11 cellular contexts compared by ENCODE assay signal in the genomic region with DNA sequence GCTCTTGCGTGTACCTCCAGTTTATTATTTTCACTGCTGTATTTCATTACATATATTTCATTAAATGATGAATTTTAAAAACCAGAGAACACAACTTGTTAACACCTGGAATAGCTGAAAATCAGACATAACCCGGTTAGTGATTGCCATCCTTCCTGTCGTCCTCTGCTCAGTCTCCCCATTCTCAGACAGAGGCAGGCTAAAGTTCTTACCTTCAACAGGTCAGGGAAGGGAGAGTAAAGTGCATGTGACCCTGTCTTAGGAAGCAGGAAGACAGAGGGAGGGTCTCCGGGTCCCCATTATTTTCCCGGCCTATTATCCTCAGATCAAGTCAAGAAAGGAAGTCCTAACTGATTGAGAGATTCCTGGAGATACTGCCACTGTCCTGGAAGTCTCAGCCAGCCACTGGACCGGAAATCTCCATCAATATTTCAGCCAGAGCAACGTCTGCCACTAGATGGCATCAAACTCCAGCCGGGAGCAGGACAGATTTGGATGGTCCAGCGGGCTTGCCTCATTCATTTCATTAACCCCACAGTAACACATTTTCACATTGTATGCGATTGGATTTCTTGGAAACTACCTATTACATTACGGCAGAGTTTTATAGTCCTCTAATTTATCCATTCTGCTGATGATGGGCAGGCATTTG. TPM values are rescaled to one million over a fixed set of nuclear protein-coding genes. Genes with fewer than 3 reads are reported as not detected.
DNase-seq lines count a peak whose midpoint lies in the region; ATAC-seq, FAIRE-seq and TF ChIP-seq lines count a peak whose summit lies in the region.
"Not testable (repeated sequence)": the region's sequence is repeated elsewhere in the genome, so short reads cannot be mapped to it uniquely, and the experiment has no call there.
"Had no signal": no experiment of that assay in that cellular context is flagged by ENCODE, and none has a peak within 500 bp of the region (broad histone marks: within the 10 kb centered on the region; RNA-seq: fewer than 3 reads in every experiment).

No MANE protein-coding gene starts in this region.

- H3K27ac Mint-ChIP-seq in H9; stimulated activated effector memory CD8-positive, alpha-beta T cell treated with anti-CD3 and anti-CD28 coated beads, Interleukin-12 subunit alpha, Interleukin-12 subunit beta, amount 100 ng/mL, for 72 hours: not testable (repeated sequence)

- H4K91ac ChIP-seq in H9 (ENCODE audit: insufficient read length, low read depth, low read length), result not testable (repeated sequence)

- H3K4me3 ChIP-seq in RWPE2 (ENCODE audit: severe bottlenecking); GM12878; right cardiac atrium (ENCODE audit: low read length); right lobe of liver: not testable (repeated sequence)

- not testable (repeated sequence) for H2BK15ac ChIP-seq in H9 (ENCODE audit: low read depth, low read length)

- in situ Hi-C loops in GM12878 (cut with MboI), result not testable (repeated sequence)

- not testable (repeated sequence) for H3K79me2 ChIP-seq in H9 (ENCODE audit: insufficient read depth, low read length); GM12878 (ENCODE audit: control insufficient read depth, insufficient read depth, low read length)

- ATAC-seq in RWPE2 (ENCODE audit: low read depth) (peak; percentile 83), GM12878 (peak; percentile 65; the same call in 2 of the 3 replicates), esophagus mucosa (peak; percentile 34), right cardiac atrium (peak; percentile 55 to 74), right lobe of liver (peak; percentile 73 to 89 (median 82))
- peak; percentile 44 for ATAC-seq in stimulated activated effector memory CD8-positive, alpha-beta T cell treated with anti-CD3 and anti-CD28 coated beads, Interleukin-12 subunit alpha, Interleukin-12 subunit beta, amount 100 ng/mL, for 72 hours

- not testable (repeated sequence) for H3K9me3 ChIP-seq in H9 (ENCODE audit: control insufficient read depth, low read depth, low read length); RWPE2 (ENCODE audit: severe bottlenecking); GM12878 (replicated peaks; ENCODE audit: control insufficient read depth, insufficient read depth, low read length); right cardiac atrium (ENCODE audit: control insufficient read depth, low read length); right lobe of liver

- H2AFZ ChIP-seq in H9 (ENCODE audit: low read length); GM12878 (ENCODE audit: control insufficient read depth, low read depth, low read length): not testable (repeated sequence)

- not testable (repeated sequence) for H2BK120ac ChIP-seq in H9 (ENCODE audit: low read depth, low read length, poor library complexity, severe bottlenecking)

- H3K4me3 Mint-ChIP-seq in H9; stimulated activated effector memory CD8-positive, alpha-beta T cell treated with anti-CD3 and anti-CD28 coated beads, Interleukin-12 subunit alpha, Interleukin-12 subunit beta, amount 100 ng/mL, for 72 hours: not testable (repeated sequence)

- H3K36me3 ChIP-seq in RWPE2 (ENCODE audit: low read depth); GM12878 (ENCODE audit: control insufficient read depth in 2 of 2, insufficient read depth in 2 of 2, low read length in 1 of 2); right lobe of liver: not testable (repeated sequence)

- H3T11ph ChIP-seq in H9 (ENCODE audit: low read length), result not testable (repeated sequence)

- H3K9ac ChIP-seq in H9 (ENCODE audit: extremely low read depth, insufficient read length, low read length); GM12878 (ENCODE audit: control insufficient read depth, insufficient read depth, low read length): not testable (repeated sequence)

- H3K27ac ChIP-seq in H9 (ENCODE audit: insufficient read length, low read depth, low read length); RWPE2 (ENCODE audit: poor library complexity, severe bottlenecking); GM12878 (ENCODE audit: control insufficient read depth, insufficient read depth); right cardiac atrium (ENCODE audit: low read length); right lobe of liver: not testable (repeated sequence)

- not testable (repeated sequence) for H2BK12ac ChIP-seq in H9 (ENCODE audit: insufficient read length, low read depth, low read length)

- DNase-seq in H9; RWPE2 (ENCODE audit: low spot score); GM12878 (ENCODE audit: low read depth, low spot score); right cardiac atrium; right lobe of liver; stimulated activated effector memory CD8-positive, alpha-beta T cell treated with anti-CD3 and anti-CD28 coated beads, Interleukin-12 subunit alpha, Interleukin-12 subunit beta, amount 100 ng/mL, for 72 hours (ENCODE audit: low spot score in 2 of 2): not testable (repeated sequence)

- SMC1A ChIA-PET in GM12878 (lab: Charles Lee; ENCODE audit: uncharacterized antibody, unreplicated experiment), result not testable (repeated sequence)

- not testable (repeated sequence) for H3K14ac ChIP-seq in H9 (ENCODE audit: insufficient read depth, low read length)

- not testable (repeated sequence) for H3K23ac ChIP-seq in H9 (ENCODE audit: insufficient read length, low read depth, low read length)

- TF ChIP-seq EP300 in GM12878 (IDR thresholded peaks at IDR 0.05; ENCODE audit: borderline replicate concordance in 1 of 2, control insufficient read depth in 1 of 2, low read depth in 2 of 2, low read length in 2 of 2), result not testable (repeated sequence)

- H3K4me1 ChIP-seq in H9 (ENCODE audit: insufficient read depth, low read length); RWPE2 (ENCODE audit: insufficient read depth, poor library complexity, severe bottlenecking); GM12878 (ENCODE audit: control insufficient read depth, insufficient read depth, low read length); right cardiac atrium (ENCODE audit: control insufficient read depth, insufficient read depth, low read length); right lobe of liver: not testable (repeated sequence)

- intact Hi-C loops in GM12878 (cut with micrococcal nuclease; ENCODE audit: unreplicated experiment); right cardiac atrium (cut with DNase I); right lobe of liver (cut with DNase I): not testable (repeated sequence)

- not testable (repeated sequence) for H4K20me1 ChIP-seq in H9 (ENCODE audit: control insufficient read depth, insufficient read depth, insufficient read length); GM12878 (ENCODE audit: control insufficient read depth, insufficient read depth)

- not testable (repeated sequence) for H3K18ac ChIP-seq in H9 (ENCODE audit: insufficient read length, low read depth, low read length)

- H2AK5ac ChIP-seq in H9 (ENCODE audit: insufficient read length, low read length), result not testable (repeated sequence)

- H3K9me3 Mint-ChIP-seq in H9; stimulated activated effector memory CD8-positive, alpha-beta T cell treated with anti-CD3 and anti-CD28 coated beads, Interleukin-12 subunit alpha, Interleukin-12 subunit beta, amount 100 ng/mL, for 72 hours: not testable (repeated sequence)

- not testable (repeated sequence) for H3K56ac ChIP-seq in H9 (ENCODE audit: insufficient read length, low read depth, low read length)

- TF ChIP-seq RAD21 in GM12878 (IDR thresholded peaks at IDR 0.05; ENCODE audit: insufficient read depth, low read depth, low read length), result not testable (repeated sequence)

- not testable (repeated sequence) for H3K27me3 ChIP-seq in H9 (ENCODE audit: insufficient read depth, low read length); RWPE2 (ENCODE audit: insufficient read depth, poor library complexity, severe bottlenecking); GM12878 (replicated peaks in 1 of 2; ENCODE audit: control insufficient read depth in 2 of 2, insufficient read depth in 2 of 2, low read length in 1 of 2); right cardiac atrium (ENCODE audit: control insufficient read depth, insufficient read depth); right lobe of liver

- not testable (repeated sequence) for BruUV-seq in GM12878 (replicated peaks; lab: Mats Ljungman, UMichigan)

- peak; percentile 35 for FAIRE-seq in A204.1 (lab: Jason Lieb, UNC)
- not testable (repeated sequence) for FAIRE-seq in GM12878 (lab: Jason Lieb, UNC)

- H3K23me2 ChIP-seq in H9 (ENCODE audit: insufficient read length, low read depth, low read length, poor library complexity, severe bottlenecking), result not testable (repeated sequence)

- not testable (repeated sequence) for H4K5ac ChIP-seq in H9 (ENCODE audit: insufficient read length, low read depth, low read length)

- peak; percentile 9; the same call in 1 of the 3 replicates for TF ChIP-seq CTCF in H9 (conservative IDR thresholded peaks at IDR 0.05)
- not testable (repeated sequence) for TF ChIP-seq CTCF in RWPE2 (IDR thresholded peaks at IDR 0.05; ENCODE audit: poor library complexity, severe bottlenecking); GM12878 (IDR thresholded peaks at IDR 0.05 in 2 of 3, conservative IDR thresholded peaks at IDR 0.05 in 1 of 3; ENCODE audit: control insufficient read depth in 2 of 3, extremely low read depth in 1 of 3, insufficient read depth in 1 of 3, low read depth in 3 of 3, low read length in 3 of 3); right lobe of liver (IDR thresholded peaks at IDR 0.05)

- WGBS in H9 (ENCODE audit: extremely low coverage, insufficient read length, low lambda C conversion rate), result no CpG with 5 or more reads among the region's 11 CpGs
- 0% methylated on average over 1 of the region's 11 CpGs for WGBS in GM12878 (ENCODE audit: insufficient coverage, insufficient replicate concordance, low lambda C conversion rate, missing lambda C conversion rate)
- WGBS in right cardiac atrium, result 13% methylated on average over 3 of the region's 11 CpGs
- WGBS in right lobe of liver (ENCODE audit: insufficient coverage, low coverage, low lambda C conversion rate, missing lambda C conversion rate), result 10% methylated on average over 2 of the region's 11 CpGs

- TF ChIP-seq POLR2A in GM12878 (IDR thresholded peaks at IDR 0.05; ENCODE audit: low read depth, low read length); right lobe of liver (IDR thresholded peaks at IDR 0.05): not testable (repeated sequence)

- H3K36me3 Mint-ChIP-seq in H9 (ENCODE audit: insufficient read depth in 1 of 3, low read depth in 3 of 3); stimulated activated effector memory CD8-positive, alpha-beta T cell treated with anti-CD3 and anti-CD28 coated beads, Interleukin-12 subunit alpha, Interleukin-12 subunit beta, amount 100 ng/mL, for 72 hours: not testable (repeated sequence)

- not testable (repeated sequence) for H3K27me3 Mint-ChIP-seq in H9 (ENCODE audit: low read depth)

- not testable (repeated sequence) for H2BK20ac ChIP-seq in H9 (ENCODE audit: low read depth, low read length, poor library complexity, severe bottlenecking)

- H4K8ac ChIP-seq in H9 (replicated peaks; ENCODE audit: insufficient read length, low read depth, low read length), result not testable (repeated sequence)

- H3K4ac ChIP-seq in H9 (ENCODE audit: low read depth, low read length), result not testable (repeated sequence)

- CTCF ChIA-PET in GM12878 (lab: Yijun Ruan, JAX), result not testable (repeated sequence)

- RAD21 ChIA-PET in GM12878 (lab: Charles Lee; ENCODE audit: unreplicated experiment), result not testable (repeated sequence)

- POLR2A ChIA-PET in GM12878 (lab: Charles Lee), result not testable (repeated sequence)

- H2BK5ac ChIP-seq in H9 (ENCODE audit: insufficient read length, low read length), result not testable (repeated sequence)

- not testable (repeated sequence) for H3K4me1 Mint-ChIP-seq in H9; stimulated activated effector memory CD8-positive, alpha-beta T cell treated with anti-CD3 and anti-CD28 coated beads, Interleukin-12 subunit alpha, Interleukin-12 subunit beta, amount 100 ng/mL, for 72 hours

- H3K4me2 ChIP-seq in H9 (ENCODE audit: insufficient read depth, insufficient read length, low read length); GM12878 (ENCODE audit: control insufficient read depth, insufficient read depth): not testable (repeated sequence)

- H3K79me1 ChIP-seq in H9 (ENCODE audit: insufficient read depth, low read depth, low read length, poor library complexity, severe bottlenecking), result not testable (repeated sequence)

RNA-seq across cellular contexts. Expression of a gene that starts 1.8 kb away (rescaled TPM):
- total RNA-seq in H9 (2021), result not detected in 2 replicates
- total RNA-seq in GM12878 (2013; cell fraction: nucleolus; rRNA removed), result not detected in 2 replicates
- not detected in 2 replicates for total RNA-seq in GM12878 (2014; rRNA removed)
- not detected in 2 replicates for total RNA-seq in GM12878 (2014; rRNA removed; fragmentation: Illumina TruSeq; extraction: Trizol)
- total RNA-seq in GM12878 (2021), result not detected in 2 replicates
- polyA plus RNA-seq in GM12878 (2011; ENCODE audit: low read depth), result not detected
- polyA plus RNA-seq in GM12878 (2011; rRNA removed), result not detected in 2 replicates
- polyA plus RNA-seq in GM12878 (2011; cell fraction: cytosol; rRNA removed), result not detected in 2 replicates
- polyA plus RNA-seq in GM12878 (2011; cell fraction: nucleus; rRNA removed), result not detected in 2 replicates
- polyA plus RNA-seq in GM12878 (2012), result not detected in 2 replicates
- not detected in 2 replicates for polyA plus RNA-seq in GM12878 (2014; fragmentation: Illumina TruSeq; extraction: Trizol)
- polyA plus RNA-seq in GM12878 (2014; fragmentation: Nextera tagmentation; extraction: Ambion mirVana), result not detected
- polyA plus RNA-seq in GM12878 (2014; rRNA removed), result not detected in 2 replicates
- not detected for polyA plus RNA-seq in GM12878 (2016; fragmentation: Nextera tagmentation; extraction: Ambion mirVana)
- polyA minus RNA-seq in GM12878 (2011; rRNA and poly(A)+ RNA removed), result not detected in 2 replicates
- not detected in 2 replicates for polyA minus RNA-seq in GM12878 (2011; cell fraction: cytosol; rRNA and poly(A)+ RNA removed)
- polyA minus RNA-seq in GM12878 (2011; cell fraction: nucleus; rRNA and poly(A)+ RNA removed), result not detected in 2 replicates
- not detected for total RNA-seq in esophagus mucosa
- not detected for total RNA-seq in right cardiac atrium
- not detected for polyA plus RNA-seq in right cardiac atrium
- total RNA-seq in right lobe of liver, result not detected
- total RNA-seq: Calu3; CD4-positive, alpha-beta memory T cell had no signal
- polyA plus RNA-seq: BJ; CD4-positive, alpha-beta memory T cell had no signal

RNA-seq across cellular contexts. Expression of a gene that starts 32.5 kb away (rescaled TPM):
- total RNA-seq in H9 (2021) (not detected in 2 replicates), GM12878 (2014; rRNA removed) (not detected in 2 replicates), GM12878 (2014; rRNA removed; fragmentation: Illumina TruSeq; extraction: Trizol) (not detected in 2 replicates), GM12878 (2021) (not detected in 2 replicates), esophagus mucosa (not detected), right cardiac atrium (not detected), right lobe of liver (not detected)
- total RNA-seq in GM12878 (2013; cell fraction: nucleolus; rRNA removed), result not detected in 2 replicates
- polyA plus RNA-seq in GM12878 (2011; ENCODE audit: low read depth), result not detected
- polyA plus RNA-seq in GM12878 (2011; rRNA removed) (0.35 and 0.73 TPM in 2 replicates), GM12878 (2014; fragmentation: Illumina TruSeq; extraction: Trizol) (not detected in 2 replicates), GM12878 (2014; fragmentation: Nextera tagmentation; extraction: Ambion mirVana) (not detected), GM12878 (2014; rRNA removed) (not detected in 2 replicates), GM12878 (2016; fragmentation: Nextera tagmentation; extraction: Ambion mirVana) (not detected), right cardiac atrium (not detected)
- polyA plus RNA-seq in GM12878 (2011; cell fraction: cytosol; rRNA removed), result 1.3 and 2.1 TPM in 2 replicates
- polyA plus RNA-seq in GM12878 (2011; cell fraction: nucleus; rRNA removed), result 0.79 and 0.95 TPM in 2 replicates
- not detected in 2 replicates for polyA plus RNA-seq in GM12878 (2012)
- 0.59 and 0.82 TPM in 2 replicates for polyA minus RNA-seq in GM12878 (2011; rRNA and poly(A)+ RNA removed)
- polyA minus RNA-seq in GM12878 (2011; cell fraction: cytosol; rRNA and poly(A)+ RNA removed), result not detected in 2 replicates
- not detected in 2 replicates for polyA minus RNA-seq in GM12878 (2011; cell fraction: nucleus; rRNA and poly(A)+ RNA removed)
- total RNA-seq: Calu3; CD4-positive, alpha-beta memory T cell had no signal
- polyA plus RNA-seq: BJ; CD4-positive, alpha-beta memory T cell had no signal

RNA-seq across cellular contexts. Expression of a gene that starts 36.0 kb away (rescaled TPM):
- total RNA-seq in H9 (2021), result not detected in 2 replicates
- not detected in 2 replicates for total RNA-seq in GM12878 (2013; cell fraction: nucleolus; rRNA removed)
- total RNA-seq in GM12878 (2014; rRNA removed), result not detected in 2 replicates
- total RNA-seq in GM12878 (2014; rRNA removed; fragmentation: Illumina TruSeq; extraction: Trizol), result not detected in 2 replicates
- total RNA-seq in GM12878 (2021), result not detected in 2 replicates
- polyA plus RNA-seq in GM12878 (2011; ENCODE audit: low read depth), result not detected
- not detected in 2 replicates for polyA plus RNA-seq in GM12878 (2011; rRNA removed)
- not detected in 2 replicates for polyA plus RNA-seq in GM12878 (2011; cell fraction: cytosol; rRNA removed)
- polyA plus RNA-seq in GM12878 (2011; cell fraction: nucleus; rRNA removed), result not detected in 2 replicates
- polyA plus RNA-seq in GM12878 (2012), result not detected in 2 replicates
- not detected in 2 replicates for polyA plus RNA-seq in GM12878 (2014; fragmentation: Illumina TruSeq; extraction: Trizol)
- not detected for polyA plus RNA-seq in GM12878 (2014; fragmentation: Nextera tagmentation; extraction: Ambion mirVana)
- polyA plus RNA-seq in GM12878 (2014; rRNA removed), result not detected in 2 replicates
- polyA plus RNA-seq in GM12878 (2016; fragmentation: Nextera tagmentation; extraction: Ambion mirVana), result not detected
- polyA minus RNA-seq in GM12878 (2011; rRNA and poly(A)+ RNA removed), result not detected in 2 replicates
- polyA minus RNA-seq in GM12878 (2011; cell fraction: cytosol; rRNA and poly(A)+ RNA removed), result not detected in 2 replicates
- not detected in 2 replicates for polyA minus RNA-seq in GM12878 (2011; cell fraction: nucleus; rRNA and poly(A)+ RNA removed)
- not detected for total RNA-seq in esophagus mucosa
- total RNA-seq in right cardiac atrium, result not detected
- not detected for polyA plus RNA-seq in right cardiac atrium
- not detected for total RNA-seq in right lobe of liver
- total RNA-seq: Calu3; CD4-positive, alpha-beta memory T cell had no signal
- polyA plus RNA-seq: BJ; CD4-positive, alpha-beta memory T cell had no signal
